In the genomic region with DNA sequence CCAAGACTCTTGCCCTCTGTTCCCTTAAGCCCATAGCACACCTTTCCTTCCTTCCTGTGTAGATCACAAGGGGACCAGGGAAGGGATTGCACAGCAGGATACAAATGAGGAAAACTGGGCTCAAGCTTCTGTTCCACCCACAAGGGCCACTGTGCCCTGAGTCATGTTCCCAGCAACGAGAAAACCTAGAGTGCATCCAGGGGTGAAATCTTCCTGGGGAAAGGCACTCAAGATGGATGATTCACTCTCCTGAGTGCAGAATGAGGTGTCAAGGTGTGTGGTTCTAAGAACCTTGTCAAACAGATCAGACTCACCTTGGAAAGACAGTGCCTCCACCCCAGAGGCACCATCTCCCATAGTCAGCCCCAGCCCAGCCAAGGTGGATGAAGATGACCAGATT, we compare ENCODE assay signal across 15 cellular contexts. TPM values are rescaled to one million over a fixed set of nuclear protein-coding genes. Genes with fewer than 3 reads are reported as not detected.
DNase-seq lines count a peak whose midpoint lies in the region; ATAC-seq and TF ChIP-seq lines count a peak whose summit lies in the region.
"Had no signal": no experiment of that assay in that cellular context is flagged by ENCODE, and none has a peak within 500 bp of the region (broad histone marks: within the 10 kb centered on the region; RNA-seq: fewer than 3 reads in every experiment).

No MANE protein-coding gene starts in this region.

- H3K4me2 ChIP-seq in PC-3 (ENCODE audit: low read length) = no peak overlapping the region
- H3K4me2 ChIP-seq: KMS-11 had no signal

- no peak overlapping the region for H3K27ac Mint-ChIP-seq in Calu3 (ENCODE audit: unreplicated experiment)
- H3K27ac Mint-ChIP-seq in natural killer cell treated with Interleukin-12 subunit alpha and Interleukin-12 subunit beta and Interleukin-15 and Interleukin-18, amount 100 ng/mL, for 72 hours = peak overlapping the region in 1 of 2 donors; percentile 83
- no peak overlapping the region for H3K27ac Mint-ChIP-seq in activated CD4-positive, alpha-beta memory T cell treated with anti-CD3 and anti-CD28 coated beads, Interleukin-2, amount 10 ng/mL, durations not matched to agents 7 days and 5 days
- H3K27ac Mint-ChIP-seq: CD4-positive, alpha-beta T cell; stimulated activated naive B cell treated with anti-CD40 and anti-IgM and Interleukin-4, amounts not matched to agents 10 μg/mL and 1 μg/mL and 100 μg/mL, for 72 hours had no signal

- POLR2A ChIA-PET in PC-3 (lab: Charles Lee; ENCODE audit: unreplicated experiment) = no interaction called here
- POLR2A ChIA-PET in activated CD4-positive, alpha-beta memory T cell treated with anti-CD3 and anti-CD28 coated beads, Interleukin-2, amount 10 ng/mL, durations not matched to agents 7 days and 5 days (lab: Charles Lee) = no interaction called here

- no peaks in the 10 kb centered on the region for H3K27me3 Mint-ChIP-seq in Calu3 (ENCODE audit: unreplicated experiment)
- H3K27me3 Mint-ChIP-seq in natural killer cell treated with Interleukin-12 subunit alpha and Interleukin-12 subunit beta and Interleukin-15 and Interleukin-18, amount 100 ng/mL, for 72 hours = no peaks in the 10 kb centered on the region
- peaks cover 57% of the 10 kb centered on the region for H3K27me3 Mint-ChIP-seq in activated CD4-positive, alpha-beta memory T cell treated with anti-CD3 and anti-CD28 coated beads, Interleukin-2, amount 10 ng/mL, durations not matched to agents 7 days and 5 days
- H3K27me3 Mint-ChIP-seq: stimulated activated naive B cell treated with anti-CD40 and anti-IgM and Interleukin-4, amounts not matched to agents 10 μg/mL and 1 μg/mL and 100 μg/mL, for 72 hours had no signal

- no peak overlapping the region for H3K4me3 ChIP-seq in PC-3 (ENCODE audit: low read length)
- H3K4me3 ChIP-seq: pancreas had no signal

- no peak for TF ChIP-seq CTCF in Calu3 (IDR thresholded peaks at IDR 0.05; ENCODE audit: unreplicated experiment)
- no peak for TF ChIP-seq CTCF in PC-3 (conservative IDR thresholded peaks at IDR 0.05; ENCODE audit: low read depth, low read length)

- peak overlapping the region; percentile 87 for H3K27ac ChIP-seq in PC-3 (ENCODE audit: low read length)
- H3K27ac ChIP-seq: KMS-11, pancreas had no signal

- H3K9me3 Mint-ChIP-seq in Calu3 (ENCODE audit: low read depth, unreplicated experiment) = no peaks in the 10 kb centered on the region
- no peaks in the 10 kb centered on the region for H3K9me3 Mint-ChIP-seq in natural killer cell treated with Interleukin-12 subunit alpha and Interleukin-12 subunit beta and Interleukin-15 and Interleukin-18, amount 100 ng/mL, for 72 hours
- peaks cover 2% of the 10 kb centered on the region for H3K9me3 Mint-ChIP-seq in activated CD4-positive, alpha-beta memory T cell treated with anti-CD3 and anti-CD28 coated beads, Interleukin-2, amount 10 ng/mL, durations not matched to agents 7 days and 5 days
- H3K9me3 Mint-ChIP-seq: CD4-positive, alpha-beta T cell; stimulated activated naive B cell treated with anti-CD40 and anti-IgM and Interleukin-4, amounts not matched to agents 10 μg/mL and 1 μg/mL and 100 μg/mL, for 72 hours had no signal

- H3K9me2 ChIP-seq in PC-3 (replicated peaks; ENCODE audit: low read length) = no peaks in the 10 kb centered on the region

- DNase-seq in Calu3 (peak; percentile 23), PC-3 (peak; percentile 96), dermis blood vessel endothelial cell (peak; percentile 35), kidney tubule cell (ENCODE audit: low spot score) (peak; percentile 98)
- DNase-seq in stimulated activated CD4-positive, alpha-beta T cell treated with anti-CD3 and anti-CD28 coated beads, Interleukin-15, amount 100 ng/mL, for 24 hours = no peak
- no peak for DNase-seq in natural killer cell treated with Interleukin-12 subunit alpha and Interleukin-12 subunit beta and Interleukin-15 and Interleukin-18, amount 100 ng/mL, for 72 hours (ENCODE audit: low spot score)
- DNase-seq in activated CD4-positive, alpha-beta memory T cell treated with anti-CD3 and anti-CD28 coated beads, Interleukin-2, amount 10 ng/mL, durations not matched to agents 7 days and 5 days = no peak
- DNase-seq: activated T-cell treated with anti-CD3 and anti-CD28 coated beads, Interleukin-2, amount 50 U/mL, for 1 hour; CD4-positive, alpha-beta T cell; central memory CD4-positive, alpha-beta T cell; glutamatergic neuron; pancreas; stimulated activated naive B cell treated with anti-CD40 and anti-IgM and Interleukin-4, amounts not matched to agents 10 μg/mL and 1 μg/mL and 100 μg/mL, for 72 hours had no signal

- H3K79me2 ChIP-seq in PC-3 (ENCODE audit: low read length) = no peaks in the 10 kb centered on the region

- no peaks in the 10 kb centered on the region for H3K36me3 Mint-ChIP-seq in Calu3 (ENCODE audit: insufficient read depth, unreplicated experiment)
- H3K36me3 Mint-ChIP-seq in natural killer cell treated with Interleukin-12 subunit alpha and Interleukin-12 subunit beta and Interleukin-15 and Interleukin-18, amount 100 ng/mL, for 72 hours = no peaks in the 10 kb centered on the region
- no peaks in the 10 kb centered on the region for H3K36me3 Mint-ChIP-seq in activated CD4-positive, alpha-beta memory T cell treated with anti-CD3 and anti-CD28 coated beads, Interleukin-2, amount 10 ng/mL, durations not matched to agents 7 days and 5 days (ENCODE audit: low read depth)
- H3K36me3 Mint-ChIP-seq: stimulated activated naive B cell treated with anti-CD40 and anti-IgM and Interleukin-4, amounts not matched to agents 10 μg/mL and 1 μg/mL and 100 μg/mL, for 72 hours had no signal

- H3K4me1 Mint-ChIP-seq in Calu3 (ENCODE audit: low read depth, unreplicated experiment) = no peaks in the 10 kb centered on the region
- H3K4me1 Mint-ChIP-seq in natural killer cell treated with Interleukin-12 subunit alpha and Interleukin-12 subunit beta and Interleukin-15 and Interleukin-18, amount 100 ng/mL, for 72 hours (ENCODE audit: low read depth in 2 of 2) = peaks cover 22 to 26% of the 10 kb centered on the region in 2 donors
- H3K4me1 Mint-ChIP-seq in activated CD4-positive, alpha-beta memory T cell treated with anti-CD3 and anti-CD28 coated beads, Interleukin-2, amount 10 ng/mL, durations not matched to agents 7 days and 5 days = peaks cover 5% of the 10 kb centered on the region

- H3K9me3 ChIP-seq in PC-3 (ENCODE audit: low read length) = no peaks in the 10 kb centered on the region
- H3K9me3 ChIP-seq: pancreas had no signal

- no peak overlapping the region for H2AFZ ChIP-seq in PC-3 (ENCODE audit: low read length)

- BruUV-seq in Calu3 (replicated peaks; lab: Mats Ljungman, UMichigan) = no TSS peak
- no TSS peak for BruUV-seq in PC-3 (replicated peaks; lab: Mats Ljungman, UMichigan)

- H3K36me3 ChIP-seq in PC-3 (ENCODE audit: low read depth, low read length) = no peaks in the 10 kb centered on the region
- H3K36me3 ChIP-seq: pancreas had no signal

- peak; percentile 91 for ATAC-seq in PC-3
- no peak for ATAC-seq in natural killer cell treated with Interleukin-12 subunit alpha and Interleukin-12 subunit beta and Interleukin-15 and Interleukin-18, amount 100 ng/mL, for 72 hours
- no peak for ATAC-seq in HG02973 (IDR thresholded peaks at IDR 0.05; ENCODE audit: unreplicated experiment)
- ATAC-seq: stimulated activated naive B cell treated with anti-CD40 and anti-IgM and Interleukin-4, amounts not matched to agents 10 μg/mL and 1 μg/mL and 100 μg/mL, for 72 hours had no signal

- H3K4me3 Mint-ChIP-seq in Calu3 (ENCODE audit: low read depth, unreplicated experiment) = no peak overlapping the region
- no peak overlapping the region for H3K4me3 Mint-ChIP-seq in natural killer cell treated with Interleukin-12 subunit alpha and Interleukin-12 subunit beta and Interleukin-15 and Interleukin-18, amount 100 ng/mL, for 72 hours
- no peak overlapping the region for H3K4me3 Mint-ChIP-seq in activated CD4-positive, alpha-beta memory T cell treated with anti-CD3 and anti-CD28 coated beads, Interleukin-2, amount 10 ng/mL, durations not matched to agents 7 days and 5 days
- H3K4me3 Mint-ChIP-seq: CD4-positive, alpha-beta T cell; stimulated activated naive B cell treated with anti-CD40 and anti-IgM and Interleukin-4, amounts not matched to agents 10 μg/mL and 1 μg/mL and 100 μg/mL, for 72 hours had no signal

- H4K20me1 ChIP-seq in PC-3 (ENCODE audit: low read length) = no peaks in the 10 kb centered on the region

- intact Hi-C loops in Calu3 (cut with micrococcal nuclease; ENCODE audit: unreplicated experiment) (no loop called here), PC-3 (cut with micrococcal nuclease) (no loop called here)

- peaks cover 15% of the 10 kb centered on the region for H3K4me1 ChIP-seq in PC-3 (ENCODE audit: insufficient read depth, low read length)
- H3K4me1 ChIP-seq: pancreas had no signal

- H3K9ac ChIP-seq in PC-3 (ENCODE audit: low read length) = peak overlapping the region; percentile 42; the same call in 1 of the 2 replicates
- H3K9ac ChIP-seq: KMS-11 had no signal

- CTCF ChIA-PET in Calu3 (lab: Charles Lee) (no interaction called here), PC-3 (lab: Charles Lee) (no interaction called here)
- CTCF ChIA-PET in activated CD4-positive, alpha-beta memory T cell treated with anti-CD3 and anti-CD28 coated beads, Interleukin-2, amount 10 ng/mL, durations not matched to agents 7 days and 5 days (lab: Charles Lee) = interaction anchor here (1.0 kb wide), 1 partner anchor 20 kb away, joined by 3 read pairs; no protein-coding TSS in a partner anchor

- H3F3A ChIP-seq in PC-3 (ENCODE audit: low read length, unreplicated experiment) = no peaks in the 10 kb centered on the region

- H3K27me3 ChIP-seq in PC-3 (ENCODE audit: low read length) = no peaks in the 10 kb centered on the region
- H3K27me3 ChIP-seq: pancreas had no signal

RNA-seq across cellular contexts. Expression of a gene that starts 40.7 kb away (rescaled TPM):
- total RNA-seq in Calu3 (2022) (15.0 and 18.8 TPM in 2 replicates), PC-3 (2014; rRNA removed) (17.1 and 17.3 TPM in 2 replicates), dermis blood vessel endothelial cell (14.0 and 18.8 TPM in 2 replicates)
- 10 to 100 TPM; 62.6 to 64.6 TPM for total RNA-seq in natural killer cell treated with Interleukin-12 subunit alpha and Interleukin-12 subunit beta and Interleukin-15 and Interleukin-18, amount 100 ng/mL, for 72 hours
- 10 to 100 TPM; 29.5 to 32.0 TPM for total RNA-seq in activated CD4-positive, alpha-beta memory T cell treated with anti-CD3 and anti-CD28 coated beads, Interleukin-2, amount 10 ng/mL, durations not matched to agents 7 days and 5 days

RNA-seq across cellular contexts. Expression of a gene that starts 47.3 kb away (rescaled TPM):
- total RNA-seq in Calu3 (2022) (2.4 and 2.5 TPM in 2 replicates), PC-3 (2014; rRNA removed) (3.9 and 4.5 TPM in 2 replicates), dermis blood vessel endothelial cell (0.05 and 0.17 TPM in 2 replicates)
- 1 to 10 TPM; 1.3 to 2.0 TPM for total RNA-seq in natural killer cell treated with Interleukin-12 subunit alpha and Interleukin-12 subunit beta and Interleukin-15 and Interleukin-18, amount 100 ng/mL, for 72 hours
- total RNA-seq in activated CD4-positive, alpha-beta memory T cell treated with anti-CD3 and anti-CD28 coated beads, Interleukin-2, amount 10 ng/mL, durations not matched to agents 7 days and 5 days = under 1 TPM; 0.23 to 0.38 TPM

Comparison
In these comparisons a context has a peak if more than half of its experiments do, and no peak if none do; other contexts are left out.
1. DNase-seq: peak in Calu3 (single experiment), PC-3 (single experiment), dermis blood vessel endothelial cell (single experiment) and kidney tubule cell (single experiment); none in stimulated activated CD4-positive, alpha-beta T cell treated with anti-CD3 and anti-CD28 coated beads, Interleukin-15, amount 100 ng/mL, for 24 hours (single experiment), natural killer cell treated with Interleukin-12 subunit alpha and Interleukin-12 subunit beta and Interleukin-15 and Interleukin-18, amount 100 ng/mL, for 72 hours (single experiment) and activated CD4-positive, alpha-beta memory T cell treated with anti-CD3 and anti-CD28 coated beads, Interleukin-2, amount 10 ng/mL, durations not matched to agents 7 days and 5 days (single experiment).